12 cellular contexts compared by ENCODE assay signal in genomic region chr22:40452730-40453487, GRCh38.
DNase-seq lines count a peak whose midpoint lies in the region; ATAC-seq, FAIRE-seq and TF ChIP-seq lines count a peak whose summit lies in the region.
"Had no signal": no experiment of that assay in that cellular context is flagged by ENCODE, and none has a peak within 500 bp of the region (broad histone marks: within the 10 kb centered on the region; RNA-seq: fewer than 3 reads in every experiment).

No MANE protein-coding gene starts in this region.

- DNase-seq in cardiac muscle cell (ENCODE audit: low read depth in 1 of 2, low spot score in 1 of 2) (peak; percentile 9 to 62), cardiac septum (ENCODE audit: low spot score) (no peak), keratinocyte (ENCODE audit: low read depth, low spot score) (no peak), cortex of kidney (lab: John Stamatoyannopoulos, UW) (no peak), coronary artery (ENCODE audit: low spot score) (no peak), kidney (no peak)
- DNase-seq: COR-L47, Karpas-422, retina had no signal

- no peaks in the 10 kb centered on the region for H3K9me1 ChIP-seq in keratinocyte (ENCODE audit: control insufficient read depth, extremely low read depth, insufficient read depth, low read length)

- TF ChIP-seq CTCF in cardiac muscle cell (IDR thresholded peaks at IDR 0.05; ENCODE audit: low read depth, low read length), result no peak
- no peak for TF ChIP-seq CTCF in VCaP (conservative IDR thresholded peaks at IDR 0.05)
- TF ChIP-seq CTCF in keratinocyte (optimal IDR thresholded peaks at IDR 0.05 in 1 of 3, IDR thresholded peaks at IDR 0.05 in 1 of 3, conservative IDR thresholded peaks at IDR 0.05 in 1 of 3; ENCODE audit: extremely low read depth in 1 of 3, insufficient read depth in 2 of 3, low read length in 3 of 3), result no peak
- TF ChIP-seq CTCF in coronary artery (IDR thresholded peaks at IDR 0.05), result no peak
- no peak for TF ChIP-seq CTCF in kidney (IDR thresholded peaks at IDR 0.05; ENCODE audit: borderline replicate concordance, extremely low read depth, insufficient read depth)

- no peaks in the 10 kb centered on the region for H4K20me1 ChIP-seq in keratinocyte (ENCODE audit: control insufficient read depth, extremely low read depth, insufficient read depth, low read length)

- H3K4me2 ChIP-seq in keratinocyte (ENCODE audit: control insufficient read depth, extremely low read depth, insufficient read depth, low read depth, low read length), result no peak overlapping the region

- no peak overlapping the region for H3K4me3 ChIP-seq in cardiac muscle cell
- H3K4me3 ChIP-seq in keratinocyte (ENCODE audit: control insufficient read depth in 2 of 3, extremely low read depth in 1 of 3, insufficient read depth in 2 of 3, low read depth in 1 of 3, low read length in 3 of 3), result no peak overlapping the region
- no peak overlapping the region for H3K4me3 ChIP-seq in coronary artery
- no peak overlapping the region for H3K4me3 ChIP-seq in kidney (ENCODE audit: low read length in 2 of 2)

- H3K9me3 ChIP-seq in cardiac muscle cell (ENCODE audit: low read depth) (no peaks in the 10 kb centered on the region), keratinocyte (ENCODE audit: control insufficient read depth, low read depth, low read length) (no peaks in the 10 kb centered on the region), kidney (ENCODE audit: control insufficient read depth in 1 of 2, low read length in 2 of 2) (no peaks in the 10 kb centered on the region)

- no peak for ATAC-seq in GM21381 (IDR thresholded peaks at IDR 0.05; ENCODE audit: unreplicated experiment)

- H3K36me3 ChIP-seq in cardiac muscle cell (no peaks in the 10 kb centered on the region), keratinocyte (ENCODE audit: control insufficient read depth in 2 of 2, extremely low read depth in 1 of 2, insufficient read depth in 2 of 2, low read length in 2 of 2) (peaks cover 0 to 4% of the 10 kb centered on the region in 2 experiments), kidney (ENCODE audit: control insufficient read depth in 1 of 2, insufficient read depth in 2 of 2, low read length in 2 of 2) (no peaks in the 10 kb centered on the region)

- dilution Hi-C loops in keratinocyte (cut with MboI; ENCODE audit: extremely low pct_ligation_motif_present, low sequenced_read_pairs), result no loop called here

- H3K27me3 ChIP-seq in cardiac muscle cell (no peaks in the 10 kb centered on the region), keratinocyte (ENCODE audit: control insufficient read depth, extremely low read depth, insufficient read depth, low read length) (no peaks in the 10 kb centered on the region)

- H3K4me1 ChIP-seq in cardiac muscle cell (ENCODE audit: low read depth) (peaks cover 7% of the 10 kb centered on the region), keratinocyte (ENCODE audit: control insufficient read depth, extremely low read depth, insufficient read depth, low read length) (peaks cover 17% of the 10 kb centered on the region), kidney (ENCODE audit: control insufficient read depth in 1 of 2, insufficient read depth in 1 of 2, low read depth in 1 of 2, low read length in 2 of 2) (peaks cover 4 to 7% of the 10 kb centered on the region in 2 donors)

- FAIRE-seq in keratinocyte (lab: Jason Lieb, UNC) (peak; percentile 32), kidney (lab: Jason Lieb, UNC) (no peak)
- FAIRE-seq: islet of Langerhans had no signal

- H3K27ac ChIP-seq in cardiac muscle cell (no peak overlapping the region), VCaP (peak overlapping the region; percentile 14; the same call in 1 of the 2 replicates), keratinocyte (ENCODE audit: control insufficient read depth, insufficient read depth, low read length) (no peak overlapping the region), coronary artery (no peak overlapping the region), kidney (ENCODE audit: low read depth in 2 of 2, low read length in 2 of 2) (no peak overlapping the region)

- peaks cover 42% of the 10 kb centered on the region for H3K79me2 ChIP-seq in keratinocyte (ENCODE audit: control insufficient read depth, insufficient read depth, low read length)

- intact Hi-C loops in cardiac septum (cut with DNase I) (no loop called here), kidney (cut with DNase I) (no loop called here)

- H3K9ac ChIP-seq in keratinocyte (ENCODE audit: control insufficient read depth, extremely low read depth, insufficient read depth, low read length) (no peak overlapping the region), kidney (ENCODE audit: low read length in 2 of 2) (no peak overlapping the region)

- H2AFZ ChIP-seq in keratinocyte (ENCODE audit: control insufficient read depth, low read length), result no peak overlapping the region

Comparison
In these comparisons a context has a peak if more than half of its experiments do, and no peak if none do; other contexts are left out.
1. DNase-seq: peak in cardiac muscle cell (2 of 2); none in cardiac septum (single experiment), keratinocyte (single experiment), cortex of kidney (single experiment), coronary artery (single experiment) and kidney (single experiment).